Comparison of ENCODE assay signal across 1 cellular context in the genomic region with DNA sequence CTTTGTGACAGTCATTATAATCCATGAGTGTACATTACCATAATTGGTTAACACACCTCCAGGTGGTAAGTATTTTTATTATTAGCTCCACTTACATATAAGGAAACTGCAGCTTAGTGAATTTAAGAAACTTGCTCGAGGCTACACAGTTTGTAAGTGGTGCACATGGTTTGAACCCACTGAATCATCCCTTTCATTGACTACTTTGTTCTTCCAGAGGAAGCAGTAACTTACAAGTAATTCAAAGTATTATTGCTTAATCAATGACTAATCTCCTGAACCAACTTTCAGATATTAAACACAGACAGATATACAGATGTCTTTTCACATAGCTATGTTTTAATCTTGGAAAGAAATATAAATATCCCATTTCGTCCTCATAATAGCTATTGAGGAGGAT.
TF ChIP-seq lines count a peak whose summit lies in the region.

No MANE protein-coding gene starts in this region.

TF ChIP-seq in K562, 482 proteins besides CTCF, POLR2A, EP300 and RAD21:
- TF ChIP-seq ZNF143 (CRISPR knock-in tag; IDR thresholded peaks at IDR 0.05) (no peak), EP400 (IDR thresholded peaks at IDR 0.05) (no peak), CEBPB (tag; IDR thresholded peaks at IDR 0.05) (peak; percentile 21; the same call in 1 of the 2 replicates), CEBPG (CRISPR knock-in tag; IDR thresholded peaks at IDR 0.05) (no peak), CEBPG (tag; conservative IDR thresholded peaks at IDR 0.05 in 1 of 2, IDR thresholded peaks at IDR 0.05 in 1 of 2) (peak; percentile 26 to 79; a peak in 3 of 4 replicates), MIER1 (IDR thresholded peaks at IDR 0.05; ENCODE audit: low read depth) (no peak)
